ENCODE assay signal across 3 cellular contexts in genomic region chrX:107601759-107602158, GRCh38.
"Had no signal": no experiment of that assay in that cellular context is flagged by ENCODE, and none has a peak within 500 bp of the region (broad histone marks: within the 10 kb centered on the region; RNA-seq: fewer than 3 reads in every experiment).

No MANE protein-coding gene starts in this region.

- ATAC-seq: GM12878 had no signal

- H3K4me3 ChIP-seq: GM12878 had no signal

- DNase-seq: GDM1, GF-D8 had no signal
